ENCODE assay signal across 35 cellular contexts in genomic region chr12:122346054-122346453, GRCh38.
"Had no signal": no experiment of that assay in that cellular context is flagged by ENCODE, and none has a peak within 500 bp of the region (broad histone marks: within the 10 kb centered on the region; RNA-seq: fewer than 3 reads in every experiment).

No MANE protein-coding gene starts in this region.

- DNase-seq: Karpas-422, Kasumi-1, MG63, MM.1S, MV-4-11, NCI-H1048, NCI-H1092, NCI-H1092 treated with DMSO at 0.1 percent for 48 hours, NCI-H1105, NCI-H1105 treated with DMSO at 0.1 percent for 48 hours, NCI-H1417, NCI-H1417 treated with DMSO at 0.1 percent for 48 hours, NCI-H1436, NCI-H1436 treated with DMSO at 0.1 percent for 48 hours, NCI-H146, NCI-H1694, NCI-H1694 treated with DMSO at 0.1 percent for 48 hours, NCI-H187, NCI-H187 treated with DMSO at 0.1 percent for 48 hours, NCI-H1930, NCI-H2029, NCI-H2029 treated with DMSO at 0.1 percent for 48 hours, NCI-H2081, NCI-H2081 treated with DMSO at 0.1 percent for 48 hours, NCI-H2107, NCI-H2171, NCI-H2171 treated with DMSO at 0.1 percent for 48 hours, NCI-H2227 treated with DMSO at 0.1 percent for 48 hours, NCI-H226, NCI-H345, NCI-H446, NCI-H446 treated with DMSO at 0.1 percent for 48 hours, NCI-H510A, NCI-H510A treated with DMSO at 0.1 percent for 48 hours, NCI-H524 had no signal

- H3K27me3 ChIP-seq: MG63 had no signal

- H3K4me3 ChIP-seq: MG63 had no signal
